ENCODE assay signal across 17 cellular contexts in the genomic region with DNA sequence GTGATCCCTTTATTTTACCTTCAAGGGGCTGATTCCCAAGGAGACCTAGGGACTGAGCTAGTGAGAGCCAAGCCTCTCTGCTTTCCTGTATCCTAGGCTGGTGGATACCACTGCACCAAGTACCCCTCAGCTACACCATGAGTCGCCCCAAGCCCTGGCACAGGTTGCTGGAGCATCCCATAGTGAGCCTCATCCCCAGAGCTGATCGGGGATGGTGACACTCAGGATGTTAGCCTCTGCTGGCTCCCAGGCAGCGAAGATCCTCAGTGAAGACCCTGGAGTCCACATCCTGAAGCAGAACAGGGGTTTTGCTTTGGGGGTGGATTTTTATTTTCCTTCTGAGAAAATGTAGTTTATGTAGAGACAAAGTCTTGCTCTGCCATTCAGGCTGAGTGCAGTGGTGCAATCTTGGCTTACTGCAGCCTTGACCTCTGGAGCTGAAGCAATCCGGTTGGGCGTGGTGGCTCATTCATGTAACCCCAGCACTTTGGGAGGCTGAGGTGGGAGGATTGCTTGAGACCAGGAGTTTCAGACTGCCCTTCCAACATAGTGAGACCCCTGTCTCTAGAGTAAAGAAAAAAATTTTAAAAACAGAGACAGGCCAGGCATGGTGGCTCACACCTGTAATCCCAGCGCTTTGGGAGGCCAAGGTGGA.
"Had no signal": no experiment of that assay in that cellular context is flagged by ENCODE, and none has a peak within 500 bp of the region (broad histone marks: within the 10 kb centered on the region; RNA-seq: fewer than 3 reads in every experiment).

No MANE protein-coding gene starts in this region.

- H3K4me3 Mint-ChIP-seq: activated B cell treated with CpG ODN at 0.5 μM for 24 hours; activated CD4-positive, alpha-beta T cell treated with anti-CD3 and anti-CD28 coated beads, Interleukin-2, amount 10 ng/mL, durations not matched to agents 24 days and 14 days; activated naive CD4-positive, alpha-beta T cell treated with anti-CD3 and anti-CD28 coated beads, Interleukin-2, amount 50 U/mL, for 24 hours; neural crest cell; T-helper 1 cell treated with Interleukin-12 subunit alpha and Interleukin-12 subunit beta and Interleukin-4 antibody, amounts not matched to agents 30 μg/mL and 1 μg/mL, for 36 hours had no signal

- H3K27me3 Mint-ChIP-seq: activated B cell treated with CpG ODN at 0.5 μM for 24 hours; activated CD4-positive, alpha-beta T cell treated with anti-CD3 and anti-CD28 coated beads, Interleukin-2, amount 10 ng/mL, durations not matched to agents 24 days and 14 days; activated naive CD4-positive, alpha-beta T cell treated with anti-CD3 and anti-CD28 coated beads, Interleukin-2, amount 50 U/mL, for 24 hours had no signal

- H3K9me3 ChIP-seq: esophagus squamous epithelium, heart right ventricle, left ventricle myocardium inferior, stomach, thoracic aorta had no signal

- H3K4me1 ChIP-seq: esophagus squamous epithelium, heart right ventricle, left ventricle myocardium inferior, stomach had no signal

- FAIRE-seq: endometrium, frontal cortex had no signal

- H3K9me3 Mint-ChIP-seq: activated B cell treated with CpG ODN at 0.5 μM for 24 hours; activated CD4-positive, alpha-beta T cell treated with anti-CD3 and anti-CD28 coated beads, Interleukin-2, amount 10 ng/mL, durations not matched to agents 24 days and 14 days; activated naive CD4-positive, alpha-beta T cell treated with anti-CD3 and anti-CD28 coated beads, Interleukin-2, amount 50 U/mL, for 24 hours; neural crest cell; T-helper 1 cell treated with Interleukin-12 subunit alpha and Interleukin-12 subunit beta and Interleukin-4 antibody, amounts not matched to agents 30 μg/mL and 1 μg/mL, for 36 hours had no signal

- H3K27me3 ChIP-seq: esophagus squamous epithelium, heart right ventricle, stomach had no signal

- H3K4me1 Mint-ChIP-seq: activated B cell treated with CpG ODN at 0.5 μM for 24 hours, neural crest cell had no signal

- H3K27ac ChIP-seq: esophagus squamous epithelium, heart right ventricle, left ventricle myocardium inferior, stomach, thoracic aorta had no signal

- DNase-seq: activated B cell treated with CpG ODN at 0.5 μM for 24 hours; activated CD4-positive, alpha-beta T cell treated with anti-CD3 and anti-CD28 coated beads, Interleukin-2, amount 10 ng/mL, durations not matched to agents 24 days and 14 days; activated T-cell treated with anti-CD3 and anti-CD28 coated beads for 4 hours; anterior cingulate cortex; cerebellar nuclear complex; esophagus squamous epithelium; heart right ventricle; islet precursor cell; left ventricle myocardium inferior; stimulated activated CD4-positive, alpha-beta T cell treated with anti-CD3 and anti-CD28 coated beads, Interleukin-4, amount 100 ng/mL, for 4 hours; stomach had no signal

- H3K27ac Mint-ChIP-seq: activated B cell treated with CpG ODN at 0.5 μM for 24 hours; activated CD4-positive, alpha-beta T cell treated with anti-CD3 and anti-CD28 coated beads, Interleukin-2, amount 10 ng/mL, durations not matched to agents 24 days and 14 days; activated naive CD4-positive, alpha-beta T cell treated with anti-CD3 and anti-CD28 coated beads, Interleukin-2, amount 50 U/mL, for 24 hours; T-helper 1 cell treated with Interleukin-12 subunit alpha and Interleukin-12 subunit beta and Interleukin-4 antibody, amounts not matched to agents 30 μg/mL and 1 μg/mL, for 36 hours had no signal

- H3K4me3 ChIP-seq: esophagus squamous epithelium, heart right ventricle, left ventricle myocardium inferior, stomach, thoracic aorta had no signal
